Comparison of ENCODE assay signal across 16 cellular contexts in genomic region chr5:113084402-113085083, GRCh38.
DNase-seq lines count a peak whose midpoint lies in the region; ATAC-seq, FAIRE-seq and TF ChIP-seq lines count a peak whose summit lies in the region.
"Had no signal": no experiment of that assay in that cellular context is flagged by ENCODE, and none has a peak within 500 bp of the region (broad histone marks: within the 10 kb centered on the region; RNA-seq: fewer than 3 reads in every experiment).

No MANE protein-coding gene starts in this region.

- TF ChIP-seq POLR2A in K562 (conservative IDR thresholded peaks at IDR 0.05), result no peak

- 0% methylated on average over 3 of the region's 3 CpGs for WGBS in K562 (ENCODE audit: insufficient coverage, low coverage, missing lambda C conversion rate)

- CTCF ChIA-PET in K562 (lab: Yijun Ruan, JAX; ENCODE audit: low intra/inter-chr PET ratio) (no interaction called here), MCF 10A (lab: Yijun Ruan, JAX) (interaction anchor here (0.5 to 2.4 kb wide), 8 partner anchors 9 to 426 kb away, joined by 3 to 9 read pairs (median 5); no protein-coding TSS in a partner anchor)

- H3K27ac Mint-ChIP-seq in activated T-helper 17 cell treated with anti-CD3 and anti-CD28 coated beads, Interleukin-2, amount 50 U/mL, for 72 hours, result no peak overlapping the region
- H3K27ac Mint-ChIP-seq in MCF 10A (ENCODE audit: low read depth, unreplicated experiment), result no peak overlapping the region
- H3K27ac Mint-ChIP-seq: activated naive CD4-positive, alpha-beta T cell treated with anti-CD3 and anti-CD28 coated beads, Interleukin-2, amount 50 U/mL, for 24 hours had no signal

- peak; percentile 60 for FAIRE-seq in K562 (lab: Jason Lieb, UNC)

- intact Hi-C loops in K562 (cut with micrococcal nuclease) (no loop called here), MCF 10A (cut with micrococcal nuclease) (no loop called here)

- H3K9me3 Mint-ChIP-seq in activated T-helper 17 cell treated with anti-CD3 and anti-CD28 coated beads, Interleukin-2, amount 50 U/mL, for 72 hours, result no peaks in the 10 kb centered on the region
- no peaks in the 10 kb centered on the region for H3K9me3 Mint-ChIP-seq in MCF 10A (ENCODE audit: unreplicated experiment)
- H3K9me3 Mint-ChIP-seq: activated naive CD4-positive, alpha-beta T cell treated with anti-CD3 and anti-CD28 coated beads, Interleukin-2, amount 50 U/mL, for 24 hours; central memory CD8-positive, alpha-beta T cell had no signal

- peak in 1 of 3 experiments; percentile 14; a peak in 3 of 6 replicates for TF ChIP-seq CTCF in K562 (IDR thresholded peaks at IDR 0.05 in 2 of 3, conservative IDR thresholded peaks at IDR 0.05 in 1 of 3; ENCODE audit: insufficient read depth in 2 of 3, low read depth in 1 of 3, low read length in 3 of 3)
- TF ChIP-seq CTCF in MCF 10A (IDR thresholded peaks at IDR 0.05; ENCODE audit: unreplicated experiment), result no peak

- in situ Hi-C loops in K562 (cut with MboI), result no loop called here

- ATAC-seq in K562 (peak; percentile 92), HG03342 (IDR thresholded peaks at IDR 0.05; ENCODE audit: unreplicated experiment) (no peak)
- no peak for ATAC-seq in activated T-helper 17 cell treated with anti-CD3 and anti-CD28 coated beads, Interleukin-2, amount 50 U/mL, for 72 hours (replicated peaks)
- ATAC-seq: left colon had no signal

- POLR2A ChIA-PET in K562 (lab: Yijun Ruan, JAX), result interaction anchor here (1.5 to 2.2 kb wide), 2 partner anchors 9 to 13 kb away, joined by 5 to 8 read pairs; no protein-coding TSS in a partner anchor
- POLR2A ChIA-PET in MCF 10A (lab: Yijun Ruan, JAX), result no interaction called here

- H3K4me1 Mint-ChIP-seq in activated T-helper 17 cell treated with anti-CD3 and anti-CD28 coated beads, Interleukin-2, amount 50 U/mL, for 72 hours, result no peaks in the 10 kb centered on the region
- peaks cover 16% of the 10 kb centered on the region for H3K4me1 Mint-ChIP-seq in MCF 10A (ENCODE audit: insufficient read depth, unreplicated experiment)
- H3K4me1 Mint-ChIP-seq: activated naive CD4-positive, alpha-beta T cell treated with anti-CD3 and anti-CD28 coated beads, Interleukin-2, amount 50 U/mL, for 24 hours; central memory CD8-positive, alpha-beta T cell had no signal

- DNase-seq in ELF-1 (ENCODE audit: low read depth, low spot score) (peak; percentile 67), NCI-H2227 treated with DMSO at 0.1 percent for 48 hours (lab: John Stamatoyannopoulos, UW) (peak; percentile 47), K562 (ENCODE audit: extremely low read depth in 1 of 4, low spot score in 3 of 4) (peak in 3 of 4 experiments; percentile 44 to 81 (median 74)), myocyte (ENCODE audit: low read depth) (peak; percentile 82), MCF 10A (ENCODE audit: unreplicated experiment) (no peak)
- no peak for DNase-seq in stimulated activated CD4-positive, alpha-beta T cell treated with anti-CD3 and anti-CD28 coated beads, Interleukin-4, amount 100 ng/mL, for 1 hour
- DNase-seq: KBM-7; left colon; stimulated activated CD4-positive, alpha-beta T cell treated with anti-CD3 and anti-CD28 coated beads, Interleukin-4, amount 100 ng/mL, for 24 hours; uterus had no signal

- H3K9me3 ChIP-seq in K562 (replicated peaks; ENCODE audit: control insufficient read depth, insufficient read depth, low read depth, low read length), result no peaks in the 10 kb centered on the region
- H3K9me3 ChIP-seq: BLaER1 treated with 17β-estradiol and CSF1 and Interleukin-3, amounts not matched to agents 10 nM and 100 nM; SJSA1; uterus had no signal

- no peak overlapping the region for H3K9ac ChIP-seq in K562 (ENCODE audit: insufficient read depth in 1 of 2, low read depth in 2 of 2, low read length in 2 of 2)
- H3K9ac ChIP-seq: BLaER1 treated with 17β-estradiol and CSF1 and Interleukin-3, amounts not matched to agents 10 nM and 100 nM had no signal

- H4K20me1 ChIP-seq in K562 (replicated peaks; ENCODE audit: control insufficient read depth, insufficient read depth, low read length), result no peaks in the 10 kb centered on the region
- H4K20me1 ChIP-seq: BLaER1 treated with 17β-estradiol and CSF1 and Interleukin-3, amounts not matched to agents 10 nM and 100 nM had no signal

- BruUV-seq in K562 (replicated peaks; lab: Mats Ljungman, UMichigan) (no TSS peak), MCF 10A (replicated peaks; lab: Mats Ljungman, UMichigan) (no TSS peak)

- no peaks in the 10 kb centered on the region for H3K27me3 Mint-ChIP-seq in activated T-helper 17 cell treated with anti-CD3 and anti-CD28 coated beads, Interleukin-2, amount 50 U/mL, for 72 hours
- no peaks in the 10 kb centered on the region for H3K27me3 Mint-ChIP-seq in MCF 10A (ENCODE audit: insufficient read depth, unreplicated experiment)
- H3K27me3 Mint-ChIP-seq: activated naive CD4-positive, alpha-beta T cell treated with anti-CD3 and anti-CD28 coated beads, Interleukin-2, amount 50 U/mL, for 24 hours had no signal

- peaks cover 24 to 37% of the 10 kb centered on the region in 2 experiments for H3K27me3 ChIP-seq in K562 (ENCODE audit: control insufficient read depth in 2 of 2, insufficient read depth in 2 of 2, low read length in 2 of 2)
- H3K27me3 ChIP-seq: BLaER1 treated with 17β-estradiol and CSF1 and Interleukin-3, amounts not matched to agents 10 nM and 100 nM; SJSA1; uterus had no signal

- no peak overlapping the region for H3K27ac ChIP-seq in K562 (ENCODE audit: extremely low read depth, low read depth, low read length)
- H3K27ac ChIP-seq: BLaER1 treated with 17β-estradiol and CSF1 and Interleukin-3, amounts not matched to agents 10 nM and 100 nM; SJSA1; uterus had no signal

- H2AFZ ChIP-seq in K562 (ENCODE audit: low read depth, low read length), result no peak overlapping the region

- H3K4me3 ChIP-seq in K562, result no peak overlapping the region
- H3K4me3 ChIP-seq: BLaER1 treated with 17β-estradiol and CSF1 and Interleukin-3, amounts not matched to agents 10 nM and 100 nM; SJSA1; uterus had no signal

- peaks cover 4 to 5% of the 10 kb centered on the region in 2 experiments; a peak in 3 of 5 replicates for H3K4me1 ChIP-seq in K562 (replicated peaks in 1 of 2; ENCODE audit: control insufficient read depth in 2 of 2, insufficient read depth in 2 of 2, low read length in 2 of 2)

- H3K79me2 ChIP-seq in K562 (ENCODE audit: control insufficient read depth, insufficient read depth, low read length), result no peaks in the 10 kb centered on the region

- no peak overlapping the region for H3K4me2 ChIP-seq in K562 (ENCODE audit: insufficient read depth, low read length)
- H3K4me2 ChIP-seq: BLaER1 treated with 17β-estradiol and CSF1 and Interleukin-3, amounts not matched to agents 10 nM and 100 nM had no signal

- peaks cover 7% of the 10 kb centered on the region for H3K36me3 Mint-ChIP-seq in activated T-helper 17 cell treated with anti-CD3 and anti-CD28 coated beads, Interleukin-2, amount 50 U/mL, for 72 hours (ENCODE audit: low read depth)
- peaks cover 38% of the 10 kb centered on the region for H3K36me3 Mint-ChIP-seq in MCF 10A (ENCODE audit: insufficient read depth, unreplicated experiment)

- peak in 1 of 2 experiments; percentile 42; a peak in 2 of 4 replicates for TF ChIP-seq RAD21 in K562 (CRISPR knock-in tag; conservative IDR thresholded peaks at IDR 0.05 in 1 of 2, IDR thresholded peaks at IDR 0.05 in 1 of 2)

- no peaks in the 10 kb centered on the region for H3K36me3 ChIP-seq in K562 (ENCODE audit: control insufficient read depth, insufficient read depth, low read length)
- H3K36me3 ChIP-seq: BLaER1 treated with 17β-estradiol and CSF1 and Interleukin-3, amounts not matched to agents 10 nM and 100 nM; uterus had no signal

- H3K9me1 ChIP-seq in K562 (ENCODE audit: control insufficient read depth, insufficient read depth, low read length), result no peaks in the 10 kb centered on the region

- TF ChIP-seq EP300 in K562 (IDR thresholded peaks at IDR 0.05; ENCODE audit: low read length), result peak; percentile 76

- no peak overlapping the region for H3K4me3 Mint-ChIP-seq in activated T-helper 17 cell treated with anti-CD3 and anti-CD28 coated beads, Interleukin-2, amount 50 U/mL, for 72 hours
- H3K4me3 Mint-ChIP-seq in MCF 10A (ENCODE audit: unreplicated experiment), result no peak overlapping the region
- H3K4me3 Mint-ChIP-seq: activated naive CD4-positive, alpha-beta T cell treated with anti-CD3 and anti-CD28 coated beads, Interleukin-2, amount 50 U/mL, for 24 hours; central memory CD8-positive, alpha-beta T cell had no signal

TF ChIP-seq in K562, 482 proteins besides CTCF, POLR2A, EP300 and RAD21 (continues in another document):
- TF ChIP-seq ZNF436 (CRISPR knock-in tag; IDR thresholded peaks at IDR 0.05), result no peak
- TF ChIP-seq CREM (IDR thresholded peaks at IDR 0.05; ENCODE audit: low read depth), result 0 out of 2 replicates have a peak, but pooled peaks have one; percentile 30
- peak; percentile 28; the same call in 1 of the 2 replicates for TF ChIP-seq NBN (IDR thresholded peaks at IDR 0.05; ENCODE audit: low read depth)
- TF ChIP-seq DACH1 (IDR thresholded peaks at IDR 0.05; ENCODE audit: partially characterized antibody), result peak; percentile 93
- TF ChIP-seq ARHGAP35 (IDR thresholded peaks at IDR 0.05; ENCODE audit: partially characterized antibody), result peak; percentile 85
- no peak for TF ChIP-seq ZNF766 (CRISPR knock-in tag; conservative IDR thresholded peaks at IDR 0.05)
- no peak for TF ChIP-seq SP1 (CRISPR knock-in tag; IDR thresholded peaks at IDR 0.05)
- TF ChIP-seq TFAP4 (CRISPR knock-in tag; IDR thresholded peaks at IDR 0.05; ENCODE audit: borderline replicate concordance), result peak; percentile 92
- no peak for TF ChIP-seq POLR2B (IDR thresholded peaks at IDR 0.05; ENCODE audit: low read depth, partially characterized antibody)
- peak; percentile 50; the same call in 1 of the 2 replicates for TF ChIP-seq MEF2A (IDR thresholded peaks at IDR 0.05; ENCODE audit: control insufficient read depth, low read depth, low read length)
- TF ChIP-seq POLR2AphosphoS5 (IDR thresholded peaks at IDR 0.05; ENCODE audit: control insufficient read depth, insufficient read depth, low read depth, low read length), result peak; percentile 88
- 0 out of 2 replicates have a peak, but pooled peaks have one; percentile 13 for TF ChIP-seq TEAD2 (tag; IDR thresholded peaks at IDR 0.05)

Comparison
In these comparisons a context has a peak if more than half of its experiments do, and no peak if none do; other contexts are left out.
1. DNase-seq: peak in ELF-1 (single experiment), NCI-H2227 treated with DMSO at 0.1 percent for 48 hours (single experiment), K562 (3 of 4) and myocyte (single experiment); none in stimulated activated CD4-positive, alpha-beta T cell treated with anti-CD3 and anti-CD28 coated beads, Interleukin-4, amount 100 ng/mL, for 1 hour (single experiment) and MCF 10A (single experiment).